ENCODE assay signal across 18 cellular contexts in the genomic region with DNA sequence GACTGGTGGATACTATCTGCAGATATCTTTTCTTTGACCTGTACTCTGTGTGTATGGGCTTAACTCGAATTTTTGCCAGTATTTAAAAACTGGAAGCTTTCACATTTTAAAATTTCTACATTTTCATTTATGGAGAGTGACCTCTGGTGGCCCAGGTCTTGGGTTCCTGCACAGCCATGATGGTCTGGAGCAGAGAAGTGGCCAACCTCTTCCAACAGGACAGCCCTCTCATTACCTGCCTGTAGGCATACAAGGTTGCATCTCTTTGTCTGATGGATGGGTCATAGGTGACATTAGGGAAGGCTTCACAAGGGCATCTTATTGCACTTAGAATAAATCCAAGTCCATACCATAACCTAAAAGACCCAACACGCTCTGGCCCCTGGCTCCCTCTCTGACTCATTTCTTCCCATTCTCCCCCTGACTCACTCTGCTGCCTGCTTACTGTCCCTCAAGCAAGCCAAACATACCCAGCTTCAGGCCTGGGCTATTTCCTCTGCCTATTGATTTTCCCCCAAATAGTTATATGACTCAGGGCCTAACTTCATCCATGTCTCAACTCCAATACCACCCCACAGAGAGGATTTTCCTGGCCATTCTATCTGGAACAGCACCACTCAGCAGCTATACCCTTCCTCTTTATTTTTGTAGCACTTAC.
DNase-seq lines count a peak whose midpoint lies in the region; ATAC-seq and TF ChIP-seq lines count a peak whose summit lies in the region.
"Had no signal": no experiment of that assay in that cellular context is flagged by ENCODE, and none has a peak within 500 bp of the region (broad histone marks: within the 10 kb centered on the region; RNA-seq: fewer than 3 reads in every experiment).

No MANE protein-coding gene starts in this region.

- no peak overlapping the region for H3K27ac Mint-ChIP-seq in stimulated activated naive B cell treated with anti-CD40 and anti-IgM and Interleukin-4, amounts not matched to agents 10 μg/mL and 1 μg/mL and 100 μg/mL, for 72 hours
- H3K27ac Mint-ChIP-seq: activated naive CD8-positive, alpha-beta T cell treated with anti-CD3 and anti-CD28 coated beads, Interleukin-2, amount 10 ng/mL, durations not matched to agents 7 days and 5 days had no signal

- no peak overlapping the region for H2AFZ ChIP-seq in mammary epithelial cell (ENCODE audit: low read depth, low read length)

- H3K4me2 ChIP-seq in mammary epithelial cell (ENCODE audit: insufficient read depth, low read depth, low read length): no peak overlapping the region
- H3K4me2 ChIP-seq: SK-N-SH had no signal

- H3K9me3 ChIP-seq in mammary epithelial cell (replicated peaks; ENCODE audit: insufficient read depth, low read length): no peaks in the 10 kb centered on the region
- H3K9me3 ChIP-seq: SK-N-SH had no signal

- peaks cover 0 to 12% of the 10 kb centered on the region in 2 donors for H3K27me3 Mint-ChIP-seq in stimulated activated naive B cell treated with anti-CD40 and anti-IgM and Interleukin-4, amounts not matched to agents 10 μg/mL and 1 μg/mL and 100 μg/mL, for 72 hours

- no peaks in the 10 kb centered on the region for H3K27me3 ChIP-seq in mammary epithelial cell (ENCODE audit: insufficient read depth, low read length)

- ATAC-seq in HG03280 (IDR thresholded peaks at IDR 0.05; ENCODE audit: unreplicated experiment): no peak
- no peak for ATAC-seq in stimulated activated naive B cell treated with anti-CD40 and anti-IgM and Interleukin-4, amounts not matched to agents 10 μg/mL and 1 μg/mL and 100 μg/mL, for 72 hours (replicated peaks)
- ATAC-seq in GM21576 (IDR thresholded peaks at IDR 0.05; ENCODE audit: unreplicated experiment): no peak
- ATAC-seq: activated T-cell treated with anti-CD3 and anti-CD28 coated beads, Interleukin-2, amount 50 U/mL, for 4 hours had no signal

- H3K36me3 ChIP-seq in mammary epithelial cell (ENCODE audit: insufficient read depth, low read length): no peaks in the 10 kb centered on the region

- WGBS in mammary epithelial cell (ENCODE audit: low coverage, missing lambda C conversion rate): 72% methylated on average over 2 of the region's 2 CpGs

- H3K79me2 ChIP-seq in mammary epithelial cell (ENCODE audit: insufficient read depth, low read length): no peaks in the 10 kb centered on the region

- H3K9me3 Mint-ChIP-seq in stimulated activated naive B cell treated with anti-CD40 and anti-IgM and Interleukin-4, amounts not matched to agents 10 μg/mL and 1 μg/mL and 100 μg/mL, for 72 hours: no peaks in the 10 kb centered on the region
- H3K9me3 Mint-ChIP-seq: activated naive CD8-positive, alpha-beta T cell treated with anti-CD3 and anti-CD28 coated beads, Interleukin-2, amount 10 ng/mL, durations not matched to agents 7 days and 5 days; activated T-cell treated with anti-CD3 and anti-CD28 coated beads, Interleukin-2, amount 50 U/mL, for 4 hours had no signal

- no peak overlapping the region for H3K4me3 ChIP-seq in mammary epithelial cell (replicated peaks in 1 of 3; ENCODE audit: insufficient read depth in 1 of 3, low read depth in 2 of 3, low read length in 3 of 3)

- no peak overlapping the region for H3K4me3 Mint-ChIP-seq in stimulated activated naive B cell treated with anti-CD40 and anti-IgM and Interleukin-4, amounts not matched to agents 10 μg/mL and 1 μg/mL and 100 μg/mL, for 72 hours
- H3K4me3 Mint-ChIP-seq: activated naive CD8-positive, alpha-beta T cell treated with anti-CD3 and anti-CD28 coated beads, Interleukin-2, amount 10 ng/mL, durations not matched to agents 7 days and 5 days; activated T-cell treated with anti-CD3 and anti-CD28 coated beads, Interleukin-2, amount 50 U/mL, for 4 hours had no signal

- no peaks in the 10 kb centered on the region for H3K4me1 Mint-ChIP-seq in stimulated activated naive B cell treated with anti-CD40 and anti-IgM and Interleukin-4, amounts not matched to agents 10 μg/mL and 1 μg/mL and 100 μg/mL, for 72 hours

- no peak overlapping the region for H3K27ac ChIP-seq in mammary epithelial cell (ENCODE audit: insufficient read depth, low read depth, low read length)

- H4K20me1 ChIP-seq in mammary epithelial cell (ENCODE audit: insufficient read depth, low read length): no peaks in the 10 kb centered on the region

- DNase-seq in EL (peak; percentile 51), LHCN-M2 (ENCODE audit: low read depth) (peak; percentile 43), mammary epithelial cell (peak; percentile 32), kidney tubule cell (ENCODE audit: low spot score) (peak; percentile 75), NCI-H1436 (lab: John Stamatoyannopoulos, UW) (no peak)
- no peak for DNase-seq in stimulated activated naive B cell treated with anti-CD40 and anti-IgM and Interleukin-4, amounts not matched to agents 10 μg/mL and 1 μg/mL and 100 μg/mL, for 72 hours
- DNase-seq: activated CD4-positive, alpha-beta T cell treated with anti-CD3 and anti-CD28 coated beads, Interleukin-2, amount 50 U/mL, for 1 hour; activated naive CD8-positive, alpha-beta T cell treated with anti-CD3 and anti-CD28 coated beads, Interleukin-2, amount 10 ng/mL, durations not matched to agents 7 days and 5 days; activated T-cell treated with anti-CD3 and anti-CD28 coated beads, Interleukin-2, amount 50 U/mL, for 4 hours; cerebellar nuclear complex; hippocampal formation; NCI-H2029; NCI-H510A treated with DMSO at 0.1 percent for 48 hours; posterior cingulate gyrus; SK-N-SH; stimulated activated CD4-positive, alpha-beta T cell treated with anti-CD3 and anti-CD28 coated beads, Interleukin-12 subunit alpha, Interleukin-12 subunit beta, amount 100 ng/mL, for 4 hours had no signal

- no peaks in the 10 kb centered on the region for H3K36me3 Mint-ChIP-seq in stimulated activated naive B cell treated with anti-CD40 and anti-IgM and Interleukin-4, amounts not matched to agents 10 μg/mL and 1 μg/mL and 100 μg/mL, for 72 hours
- H3K36me3 Mint-ChIP-seq: activated naive CD8-positive, alpha-beta T cell treated with anti-CD3 and anti-CD28 coated beads, Interleukin-2, amount 10 ng/mL, durations not matched to agents 7 days and 5 days had no signal

- intact Hi-C loops in mammary epithelial cell (cut with micrococcal nuclease): no loop called here

- H3K9ac ChIP-seq in mammary epithelial cell (ENCODE audit: insufficient read depth, low read length): no peak overlapping the region
- H3K9ac ChIP-seq: SK-N-SH had no signal

- H3K4me1 ChIP-seq in mammary epithelial cell (ENCODE audit: insufficient read depth, low read length): peaks cover 21% of the 10 kb centered on the region

- peak in 1 of 2 donors; percentile 10 for TF ChIP-seq CTCF in mammary epithelial cell (conservative IDR thresholded peaks at IDR 0.05 in 1 of 2, IDR thresholded peaks at IDR 0.05 in 1 of 2; ENCODE audit: extremely low read depth in 1 of 2, insufficient read depth in 1 of 2, low read depth in 1 of 2, low read length in 2 of 2)

- CTCF ChIA-PET in mammary epithelial cell (lab: Charles Lee; ENCODE audit: low non-redundant PET): interaction anchor here (0.7 kb wide), 1 partner anchor 11 kb away, joined by 3 read pairs; no protein-coding TSS in a partner anchor

- no TSS peak for BruUV-seq in mammary epithelial cell (replicated peaks; lab: Mats Ljungman, UMichigan)

- dilution Hi-C loops in mammary epithelial cell (cut with HindIII; ENCODE audit: low sequenced_read_pairs): no loop called here

- in situ Hi-C loops in mammary epithelial cell (cut with MboI; ENCODE audit: low sequenced_read_pairs in 2 of 2): no loop called here

Comparison
In these comparisons a context has a peak if more than half of its experiments do, and no peak if none do; other contexts are left out.
1. DNase-seq: peak in EL (single experiment), LHCN-M2 (single experiment), mammary epithelial cell (single experiment) and kidney tubule cell (single experiment); none in NCI-H1436 (single experiment) and stimulated activated naive B cell treated with anti-CD40 and anti-IgM and Interleukin-4, amounts not matched to agents 10 μg/mL and 1 μg/mL and 100 μg/mL, for 72 hours (single experiment).